In the genomic region with DNA sequence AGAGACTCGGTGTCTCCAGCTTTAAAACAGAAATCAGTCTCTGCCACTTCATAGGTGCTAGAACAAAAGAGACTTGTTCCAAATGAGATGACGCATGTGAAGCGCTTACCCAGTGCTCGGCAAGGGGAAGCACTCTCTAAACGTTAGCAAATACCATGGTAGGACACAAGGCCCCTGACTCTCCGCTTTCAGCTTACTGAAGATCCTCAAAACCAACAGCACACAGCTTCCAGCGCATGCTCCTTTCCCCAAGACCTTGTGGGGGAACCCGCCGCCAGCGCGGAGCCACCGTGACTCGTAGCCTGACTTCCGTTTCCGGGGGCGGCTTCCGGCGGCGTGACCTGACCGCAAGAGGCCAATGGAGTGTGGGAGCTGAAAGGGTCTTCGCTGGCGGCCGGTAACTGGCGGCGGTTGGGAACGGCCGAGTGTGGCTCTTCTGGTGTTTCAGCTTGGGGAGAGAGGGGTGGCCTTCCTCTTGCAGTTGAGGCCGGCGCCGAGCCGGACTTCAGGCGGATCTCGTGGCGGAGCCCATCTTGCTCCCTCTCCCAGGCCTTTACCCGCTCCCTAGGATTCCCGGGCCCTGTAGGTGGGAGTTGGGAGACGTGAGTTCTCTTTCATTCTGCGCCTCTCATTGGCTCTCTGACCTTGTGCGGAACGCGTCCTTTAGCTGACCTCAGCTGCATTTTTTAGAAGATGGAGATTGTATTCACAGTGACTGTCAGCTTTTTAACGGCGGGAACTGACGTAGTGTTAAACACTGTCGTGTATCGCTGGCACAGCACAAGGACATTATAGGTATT, we compare ENCODE assay signal across 1 cellular context.
A peak's percentile ranks its signal among the peaks of the same experiment; 100 is the strongest.
TF ChIP-seq lines count a peak whose summit lies in the region.

A gene with protein sequence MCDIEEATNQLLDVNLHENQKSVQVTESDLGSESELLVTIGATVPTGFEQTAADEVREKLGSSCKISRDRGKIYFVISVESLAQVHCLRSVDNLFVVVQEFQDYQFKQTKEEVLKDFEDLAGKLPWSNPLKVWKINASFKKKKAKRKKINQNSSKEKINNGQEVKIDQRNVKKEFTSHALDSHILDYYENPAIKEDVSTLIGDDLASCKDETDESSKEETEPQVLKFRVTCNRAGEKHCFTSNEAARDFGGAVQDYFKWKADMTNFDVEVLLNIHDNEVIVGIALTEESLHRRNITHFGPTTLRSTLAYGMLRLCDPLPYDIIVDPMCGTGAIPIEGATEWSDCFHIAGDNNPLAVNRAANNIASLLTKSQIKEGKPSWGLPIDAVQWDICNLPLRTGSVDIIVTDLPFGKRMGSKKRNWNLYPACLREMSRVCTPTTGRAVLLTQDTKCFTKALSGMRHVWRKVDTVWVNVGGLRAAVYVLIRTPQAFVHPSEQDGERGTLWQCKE (plus strand): TSS at position 324 of the 800 bp plus-strand sequence. CDS start 2,015 bp downstream, outside the sequence.

TF ChIP-seq in HepG2, 621 proteins besides CTCF, POLR2A, EP300 and RAD21 (continued from another document and continues in another):
- peak; percentile 28; the same call in 1 of the 2 replicates for TF ChIP-seq NFRKB (IDR thresholded peaks at IDR 0.05)
- peak; percentile 85 for TF ChIP-seq SALL2 (CRISPR knock-in tag; IDR thresholded peaks at IDR 0.05)
- TF ChIP-seq, protein P1, sequence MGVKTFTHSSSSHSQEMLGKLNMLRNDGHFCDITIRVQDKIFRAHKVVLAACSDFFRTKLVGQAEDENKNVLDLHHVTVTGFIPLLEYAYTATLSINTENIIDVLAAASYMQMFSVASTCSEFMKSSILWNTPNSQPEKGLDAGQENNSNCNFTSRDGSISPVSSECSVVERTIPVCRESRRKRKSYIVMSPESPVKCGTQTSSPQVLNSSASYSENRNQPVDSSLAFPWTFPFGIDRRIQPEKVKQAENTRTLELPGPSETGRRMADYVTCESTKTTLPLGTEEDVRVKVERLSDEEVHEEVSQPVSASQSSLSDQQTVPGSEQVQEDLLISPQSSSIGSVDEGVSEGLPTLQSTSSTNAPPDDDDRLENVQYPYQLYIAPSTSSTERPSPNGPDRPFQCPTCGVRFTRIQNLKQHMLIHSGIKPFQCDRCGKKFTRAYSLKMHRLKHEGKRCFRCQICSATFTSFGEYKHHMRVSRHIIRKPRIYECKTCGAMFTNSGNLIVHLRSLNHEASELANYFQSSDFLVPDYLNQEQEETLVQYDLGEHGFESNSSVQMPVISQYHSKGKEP (CRISPR knock-in tag; IDR thresholded peaks at IDR 0.05): peak; percentile 86
- TF ChIP-seq, protein P2, sequence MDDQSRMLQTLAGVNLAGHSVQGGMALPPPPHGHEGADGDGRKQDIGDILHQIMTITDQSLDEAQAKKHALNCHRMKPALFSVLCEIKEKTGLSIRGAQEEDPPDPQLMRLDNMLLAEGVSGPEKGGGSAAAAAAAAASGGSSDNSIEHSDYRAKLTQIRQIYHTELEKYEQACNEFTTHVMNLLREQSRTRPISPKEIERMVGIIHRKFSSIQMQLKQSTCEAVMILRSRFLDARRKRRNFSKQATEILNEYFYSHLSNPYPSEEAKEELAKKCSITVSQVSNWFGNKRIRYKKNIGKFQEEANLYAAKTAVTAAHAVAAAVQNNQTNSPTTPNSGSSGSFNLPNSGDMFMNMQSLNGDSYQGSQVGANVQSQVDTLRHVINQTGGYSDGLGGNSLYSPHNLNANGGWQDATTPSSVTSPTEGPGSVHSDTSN (CRISPR knock-in tag; IDR thresholded peaks at IDR 0.05; ENCODE audit: borderline replicate concordance): no peak
- TF ChIP-seq, protein P3, sequence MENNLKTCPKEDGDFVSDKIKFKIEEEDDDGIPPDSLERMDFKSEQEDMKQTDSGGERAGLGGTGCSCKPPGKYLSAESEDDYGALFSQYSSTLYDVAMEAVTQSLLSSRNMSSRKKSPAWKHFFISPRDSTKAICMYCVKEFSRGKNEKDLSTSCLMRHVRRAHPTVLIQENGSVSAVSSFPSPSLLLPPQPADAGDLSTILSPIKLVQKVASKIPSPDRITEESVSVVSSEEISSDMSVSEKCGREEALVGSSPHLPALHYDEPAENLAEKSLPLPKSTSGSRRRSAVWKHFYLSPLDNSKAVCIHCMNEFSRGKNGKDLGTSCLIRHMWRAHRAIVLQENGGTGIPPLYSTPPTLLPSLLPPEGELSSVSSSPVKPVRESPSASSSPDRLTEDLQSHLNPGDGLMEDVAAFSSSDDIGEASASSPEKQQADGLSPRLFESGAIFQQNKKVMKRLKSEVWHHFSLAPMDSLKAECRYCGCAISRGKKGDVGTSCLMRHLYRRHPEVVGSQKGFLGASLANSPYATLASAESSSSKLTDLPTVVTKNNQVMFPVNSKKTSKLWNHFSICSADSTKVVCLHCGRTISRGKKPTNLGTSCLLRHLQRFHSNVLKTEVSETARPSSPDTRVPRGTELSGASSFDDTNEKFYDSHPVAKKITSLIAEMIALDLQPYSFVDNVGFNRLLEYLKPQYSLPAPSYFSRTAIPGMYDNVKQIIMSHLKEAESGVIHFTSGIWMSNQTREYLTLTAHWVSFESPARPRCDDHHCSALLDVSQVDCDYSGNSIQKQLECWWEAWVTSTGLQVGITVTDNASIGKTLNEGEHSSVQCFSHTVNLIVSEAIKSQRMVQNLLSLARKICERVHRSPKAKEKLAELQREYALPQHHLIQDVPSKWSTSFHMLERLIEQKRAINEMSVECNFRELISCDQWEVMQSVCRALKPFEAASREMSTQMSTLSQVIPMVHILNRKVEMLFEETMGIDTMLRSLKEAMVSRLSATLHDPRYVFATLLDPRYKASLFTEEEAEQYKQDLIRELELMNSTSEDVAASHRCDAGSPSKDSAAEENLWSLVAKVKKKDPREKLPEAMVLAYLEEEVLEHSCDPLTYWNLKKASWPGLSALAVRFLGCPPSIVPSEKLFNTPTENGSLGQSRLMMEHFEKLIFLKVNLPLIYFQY (CRISPR knock-in tag; IDR thresholded peaks at IDR 0.05; ENCODE audit: borderline replicate concordance): peak; percentile 60; the same call in 1 of the 2 replicates
- TF ChIP-seq ZNF24 (IDR thresholded peaks at IDR 0.05): no peak
- TF ChIP-seq, protein P4, sequence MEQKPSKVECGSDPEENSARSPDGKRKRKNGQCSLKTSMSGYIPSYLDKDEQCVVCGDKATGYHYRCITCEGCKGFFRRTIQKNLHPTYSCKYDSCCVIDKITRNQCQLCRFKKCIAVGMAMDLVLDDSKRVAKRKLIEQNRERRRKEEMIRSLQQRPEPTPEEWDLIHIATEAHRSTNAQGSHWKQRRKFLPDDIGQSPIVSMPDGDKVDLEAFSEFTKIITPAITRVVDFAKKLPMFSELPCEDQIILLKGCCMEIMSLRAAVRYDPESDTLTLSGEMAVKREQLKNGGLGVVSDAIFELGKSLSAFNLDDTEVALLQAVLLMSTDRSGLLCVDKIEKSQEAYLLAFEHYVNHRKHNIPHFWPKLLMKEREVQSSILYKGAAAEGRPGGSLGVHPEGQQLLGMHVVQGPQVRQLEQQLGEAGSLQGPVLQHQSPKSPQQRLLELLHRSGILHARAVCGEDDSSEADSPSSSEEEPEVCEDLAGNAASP (CRISPR knock-in tag; IDR thresholded peaks at IDR 0.05; ENCODE audit: borderline replicate concordance): peak; percentile 84
- no peak for TF ChIP-seq ZFP62 (CRISPR knock-in tag; IDR thresholded peaks at IDR 0.05)
- peak; percentile 65; the same call in 1 of the 2 replicates for TF ChIP-seq ATF1 (CRISPR knock-in tag; IDR thresholded peaks at IDR 0.05)
- peak; percentile 84 for TF ChIP-seq ZNF136 (CRISPR knock-in tag; IDR thresholded peaks at IDR 0.05; ENCODE audit: low read depth)
- TF ChIP-seq, protein P5, sequence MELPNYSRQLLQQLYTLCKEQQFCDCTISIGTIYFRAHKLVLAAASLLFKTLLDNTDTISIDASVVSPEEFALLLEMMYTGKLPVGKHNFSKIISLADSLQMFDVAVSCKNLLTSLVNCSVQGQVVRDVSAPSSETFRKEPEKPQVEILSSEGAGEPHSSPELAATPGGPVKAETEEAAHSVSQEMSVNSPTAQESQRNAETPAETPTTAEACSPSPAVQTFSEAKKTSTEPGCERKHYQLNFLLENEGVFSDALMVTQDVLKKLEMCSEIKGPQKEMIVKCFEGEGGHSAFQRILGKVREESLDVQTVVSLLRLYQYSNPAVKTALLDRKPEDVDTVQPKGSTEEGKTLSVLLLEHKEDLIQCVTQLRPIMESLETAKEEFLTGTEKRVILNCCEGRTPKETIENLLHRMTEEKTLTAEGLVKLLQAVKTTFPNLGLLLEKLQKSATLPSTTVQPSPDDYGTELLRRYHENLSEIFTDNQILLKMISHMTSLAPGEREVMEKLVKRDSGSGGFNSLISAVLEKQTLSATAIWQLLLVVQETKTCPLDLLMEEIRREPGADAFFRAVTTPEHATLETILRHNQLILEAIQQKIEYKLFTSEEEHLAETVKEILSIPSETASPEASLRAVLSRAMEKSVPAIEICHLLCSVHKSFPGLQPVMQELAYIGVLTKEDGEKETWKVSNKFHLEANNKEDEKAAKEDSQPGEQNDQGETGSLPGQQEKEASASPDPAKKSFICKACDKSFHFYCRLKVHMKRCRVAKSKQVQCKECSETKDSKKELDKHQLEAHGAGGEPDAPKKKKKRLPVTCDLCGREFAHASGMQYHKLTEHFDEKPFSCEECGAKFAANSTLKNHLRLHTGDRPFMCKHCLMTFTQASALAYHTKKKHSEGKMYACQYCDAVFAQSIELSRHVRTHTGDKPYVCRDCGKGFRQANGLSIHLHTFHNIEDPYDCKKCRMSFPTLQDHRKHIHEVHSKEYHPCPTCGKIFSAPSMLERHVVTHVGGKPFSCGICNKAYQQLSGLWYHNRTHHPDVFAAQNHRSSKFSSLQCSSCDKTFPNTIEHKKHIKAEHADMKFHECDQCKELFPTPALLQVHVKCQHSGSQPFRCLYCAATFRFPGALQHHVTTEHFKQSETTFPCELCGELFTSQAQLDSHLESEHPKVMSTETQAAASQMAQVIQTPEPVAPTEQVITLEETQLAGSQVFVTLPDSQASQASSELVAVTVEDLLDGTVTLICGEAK (IDR thresholded peaks at IDR 0.05): peak; percentile 89
- TF ChIP-seq, protein P5 (CRISPR knock-in tag; IDR thresholded peaks at IDR 0.05): peak; percentile 87
- no peak for TF ChIP-seq CBX2 (IDR thresholded peaks at IDR 0.05; ENCODE audit: low read depth, low read length)
- no peak for TF ChIP-seq CBX2 (CRISPR knock-in tag; IDR thresholded peaks at IDR 0.05; ENCODE audit: low read depth)
- TF ChIP-seq SRSF9 (IDR thresholded peaks at IDR 0.05; ENCODE audit: borderline replicate concordance, insufficient read depth, low read depth, low read length, poor library complexity, severe bottlenecking): no peak
- peak; percentile 32; the same call in 1 of the 2 replicates for TF ChIP-seq ZNF879 (CRISPR knock-in tag; IDR thresholded peaks at IDR 0.05)
- TF ChIP-seq ZNF121 (CRISPR knock-in tag; IDR thresholded peaks at IDR 0.05): no peak
- no peak for TF ChIP-seq ZNF446 (CRISPR knock-in tag; IDR thresholded peaks at IDR 0.05)
- TF ChIP-seq MIER2 (CRISPR knock-in tag; IDR thresholded peaks at IDR 0.05): peak; percentile 72
- TF ChIP-seq ZNF17 (CRISPR knock-in tag; IDR thresholded peaks at IDR 0.05): no peak
- TF ChIP-seq KMT2A (CRISPR knock-in tag; IDR thresholded peaks at IDR 0.05): peak; percentile 78
- TF ChIP-seq, protein P6, sequence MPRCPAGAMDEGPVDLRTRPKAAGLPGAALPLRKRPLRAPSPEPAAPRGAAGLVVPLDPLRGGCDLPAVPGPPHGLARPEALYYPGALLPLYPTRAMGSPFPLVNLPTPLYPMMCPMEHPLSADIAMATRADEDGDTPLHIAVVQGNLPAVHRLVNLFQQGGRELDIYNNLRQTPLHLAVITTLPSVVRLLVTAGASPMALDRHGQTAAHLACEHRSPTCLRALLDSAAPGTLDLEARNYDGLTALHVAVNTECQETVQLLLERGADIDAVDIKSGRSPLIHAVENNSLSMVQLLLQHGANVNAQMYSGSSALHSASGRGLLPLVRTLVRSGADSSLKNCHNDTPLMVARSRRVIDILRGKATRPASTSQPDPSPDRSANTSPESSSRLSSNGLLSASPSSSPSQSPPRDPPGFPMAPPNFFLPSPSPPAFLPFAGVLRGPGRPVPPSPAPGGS (CRISPR knock-in tag; IDR thresholded peaks at IDR 0.05): peak; percentile 85
- peak; percentile 77; the same call in 1 of the 2 replicates for TF ChIP-seq ZNF546 (CRISPR knock-in tag; conservative IDR thresholded peaks at IDR 0.05)
- no peak for TF ChIP-seq ZNF850 (CRISPR knock-in tag; conservative IDR thresholded peaks at IDR 0.05)
- TF ChIP-seq ZNF83 (CRISPR knock-in tag; IDR thresholded peaks at IDR 0.05; ENCODE audit: borderline replicate concordance): peak; percentile 35; the same call in 1 of the 2 replicates
- peak; percentile 83 for TF ChIP-seq IRX3 (CRISPR knock-in tag; IDR thresholded peaks at IDR 0.05; ENCODE audit: borderline replicate concordance, low read depth)
- TF ChIP-seq ZNF644 (CRISPR knock-in tag; IDR thresholded peaks at IDR 0.05; ENCODE audit: low read depth): no peak
